8 cellular contexts compared by ENCODE assay signal in the genomic region with DNA sequence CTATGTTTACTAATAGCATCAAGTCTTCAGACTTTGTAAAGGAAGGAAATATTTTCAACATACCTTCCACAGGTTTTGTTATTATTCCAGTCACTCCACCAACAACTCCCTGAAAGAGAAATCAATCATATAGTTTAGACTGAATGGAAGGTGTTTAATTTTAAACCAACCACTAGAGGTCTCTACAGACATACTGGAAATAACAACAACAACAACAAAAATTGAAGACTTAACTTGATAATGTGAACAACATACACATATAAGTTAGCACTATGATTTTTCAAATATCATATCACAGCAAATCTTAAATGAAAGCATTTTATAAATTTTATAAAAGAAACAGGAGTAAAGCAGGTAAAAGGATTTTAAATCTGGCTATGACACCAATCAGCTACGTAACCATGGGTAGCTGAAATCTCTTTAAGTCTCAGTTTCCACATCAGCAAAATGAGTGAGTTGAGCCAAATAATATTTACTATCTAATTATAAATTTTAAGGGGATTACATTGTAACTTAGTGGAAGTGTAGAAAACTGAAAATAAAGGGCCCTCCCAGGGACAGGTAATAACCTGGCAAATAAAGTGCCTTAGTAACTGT.
DNase-seq lines count a peak whose midpoint lies in the region; ATAC-seq and TF ChIP-seq lines count a peak whose summit lies in the region.

No MANE protein-coding gene starts in this region.

- H3K9me3 Mint-ChIP-seq in HFFc6 = no peaks in the 10 kb centered on the region
- H3K9me3 Mint-ChIP-seq in glutamatergic neuron (ENCODE audit: unreplicated experiment) = no peaks in the 10 kb centered on the region
- H3K9me3 Mint-ChIP-seq in activated T-helper 2 cell treated with anti-CD3 and anti-CD28 coated beads, Interferon-gamma antibody, Interleukin-2, Interleukin-4, amounts not matched to agents 10 μg/mL and 5 μg/mL and 100 μg/mL, durations not matched to agents 14 hours and 24 hours and 36 hours = no peaks in the 10 kb centered on the region

- no peaks in the 10 kb centered on the region; the same call in 1 of the 2 replicates for H3K27me3 Mint-ChIP-seq in HFFc6 (ENCODE audit: insufficient read depth)
- H3K27me3 Mint-ChIP-seq in glutamatergic neuron (ENCODE audit: unreplicated experiment) = peaks cover 2% of the 10 kb centered on the region
- no peaks in the 10 kb centered on the region for H3K27me3 Mint-ChIP-seq in activated T-helper 2 cell treated with anti-CD3 and anti-CD28 coated beads, Interferon-gamma antibody, Interleukin-2, Interleukin-4, amounts not matched to agents 10 μg/mL and 5 μg/mL and 100 μg/mL, durations not matched to agents 14 hours and 24 hours and 36 hours (ENCODE audit: low read depth)

- H3K4me1 Mint-ChIP-seq in HFFc6 (ENCODE audit: low read depth) (no peaks in the 10 kb centered on the region), glutamatergic neuron (ENCODE audit: low read depth, unreplicated experiment) (no peaks in the 10 kb centered on the region)
- H3K4me1 Mint-ChIP-seq in activated T-helper 2 cell treated with anti-CD3 and anti-CD28 coated beads, Interferon-gamma antibody, Interleukin-2, Interleukin-4, amounts not matched to agents 10 μg/mL and 5 μg/mL and 100 μg/mL, durations not matched to agents 14 hours and 24 hours and 36 hours (ENCODE audit: low read depth) = no peaks in the 10 kb centered on the region

- TF ChIP-seq CTCF in BJ (IDR thresholded peaks at IDR 0.05; ENCODE audit: insufficient read depth, low read depth, low read length) (peak; percentile 45), HFFc6 (IDR thresholded peaks at IDR 0.05) (peak; percentile 84), glutamatergic neuron (IDR thresholded peaks at IDR 0.05; ENCODE audit: partially characterized antibody, unreplicated experiment) (peak; percentile 66)

- no peak for DNase-seq in BJ (ENCODE audit: low read depth)
- peak; percentile 33 for DNase-seq in HFFc6
- DNase-seq in SKM-1 (lab: John Stamatoyannopoulos, UW; ENCODE audit: unreplicated experiment) = peak; percentile 4
- DNase-seq in glutamatergic neuron = no peak
- no peak for DNase-seq in activated T-helper 2 cell treated with anti-CD3 and anti-CD28 coated beads, Interferon-gamma antibody, Interleukin-2, Interleukin-4, amounts not matched to agents 10 μg/mL and 5 μg/mL and 100 μg/mL, durations not matched to agents 14 hours and 24 hours and 36 hours (ENCODE audit: low spot score)
- DNase-seq in hypothalamus (lab: John Stamatoyannopoulos, UW) = no peak

- H3K27ac Mint-ChIP-seq in HFFc6 (no peak overlapping the region), glutamatergic neuron (ENCODE audit: unreplicated experiment) (no peak overlapping the region)
- no peak overlapping the region for H3K27ac Mint-ChIP-seq in activated T-helper 2 cell treated with anti-CD3 and anti-CD28 coated beads, Interferon-gamma antibody, Interleukin-2, Interleukin-4, amounts not matched to agents 10 μg/mL and 5 μg/mL and 100 μg/mL, durations not matched to agents 14 hours and 24 hours and 36 hours

- no peak overlapping the region for H3K4me3 ChIP-seq in BJ (ENCODE audit: low read depth, low read length)

- CTCF ChIA-PET in BJ (lab: Yijun Ruan, JAX) = interaction anchor here (0.9 to 1.6 kb wide), 4 partner anchors 11 to 435 kb away, joined by 3 to 10 read pairs (median 4); a partner anchor contains a TSS

- H3K4me3 Mint-ChIP-seq in HFFc6 (no peak overlapping the region), glutamatergic neuron (ENCODE audit: unreplicated experiment) (no peak overlapping the region)
- H3K4me3 Mint-ChIP-seq in activated T-helper 2 cell treated with anti-CD3 and anti-CD28 coated beads, Interferon-gamma antibody, Interleukin-2, Interleukin-4, amounts not matched to agents 10 μg/mL and 5 μg/mL and 100 μg/mL, durations not matched to agents 14 hours and 24 hours and 36 hours (ENCODE audit: low read depth) = no peak overlapping the region

- no peaks in the 10 kb centered on the region for H3K27me3 ChIP-seq in BJ (ENCODE audit: control insufficient read depth, insufficient read depth, low read length)

- intact Hi-C loops in activated T-helper 2 cell treated with anti-CD3 and anti-CD28 coated beads, Interferon-gamma antibody, Interleukin-2, Interleukin-4, amounts not matched to agents 10 μg/mL and 5 μg/mL and 100 μg/mL, durations not matched to agents 14 hours and 24 hours and 36 hours (cut with micrococcal nuclease) = loop anchor here (2.0 kb wide), 1 partner anchor 199 kb away; no protein-coding TSS in a partner anchor

- H3K36me3 Mint-ChIP-seq in HFFc6 (ENCODE audit: low read depth) (no peaks in the 10 kb centered on the region), glutamatergic neuron (ENCODE audit: unreplicated experiment) (no peaks in the 10 kb centered on the region)
- peaks cover 34% of the 10 kb centered on the region for H3K36me3 Mint-ChIP-seq in activated T-helper 2 cell treated with anti-CD3 and anti-CD28 coated beads, Interferon-gamma antibody, Interleukin-2, Interleukin-4, amounts not matched to agents 10 μg/mL and 5 μg/mL and 100 μg/mL, durations not matched to agents 14 hours and 24 hours and 36 hours (ENCODE audit: low read depth)

- H3K36me3 ChIP-seq in BJ (ENCODE audit: control insufficient read depth, insufficient read depth, low read length) = peaks cover 1% of the 10 kb centered on the region; the same call in 1 of the 2 replicates

- POLR2A ChIA-PET in BJ (lab: Charles Lee) = no interaction called here

- ATAC-seq in HG02623 (IDR thresholded peaks at IDR 0.05; ENCODE audit: unreplicated experiment) (no peak), HG03159 (IDR thresholded peaks at IDR 0.05; ENCODE audit: unreplicated experiment) (no peak)

Comparison
In these comparisons a context has a peak if more than half of its experiments do, and no peak if none do; other contexts are left out.
1. DNase-seq: peak in HFFc6 (single experiment) and SKM-1 (single experiment); none in BJ (single experiment), glutamatergic neuron (single experiment), activated T-helper 2 cell treated with anti-CD3 and anti-CD28 coated beads, Interferon-gamma antibody, Interleukin-2, Interleukin-4, amounts not matched to agents 10 μg/mL and 5 μg/mL and 100 μg/mL, durations not matched to agents 14 hours and 24 hours and 36 hours (single experiment) and hypothalamus (0 of 51).
2. Peak in every context shown above with its lines, with median percentiles within 50 percentile points of each other: CTCF ChIP-seq.